31 cellular contexts compared by ENCODE assay signal in genomic region chr2:236849508-236849907, GRCh38.
"Had no signal": no experiment of that assay in that cellular context is flagged by ENCODE, and none has a peak within 500 bp of the region (broad histone marks: within the 10 kb centered on the region; RNA-seq: fewer than 3 reads in every experiment).

No MANE protein-coding gene starts in this region.

- H3K9me3 Mint-ChIP-seq: activated CD4-positive, alpha-beta memory T cell treated with anti-CD3 and anti-CD28 coated beads for 36 hours; activated CD4-positive, alpha-beta T cell treated with anti-CD3 and anti-CD28 coated beads, Interleukin-2, amount 10 ng/mL, durations not matched to agents 24 days and 14 days; activated naive CD4-positive, alpha-beta T cell treated with anti-CD3 and anti-CD28 coated beads for 36 hours; activated naive CD4-positive, alpha-beta T cell treated with anti-CD3 and anti-CD28 coated beads, Interleukin-2, amount 50 U/mL, for 24 hours; activated naive CD8-positive, alpha-beta T cell treated with anti-CD3 and anti-CD28 coated beads for 36 hours; activated naive CD8-positive, alpha-beta T cell treated with anti-CD3 and anti-CD28 coated beads, Interleukin-2, amount 50 U/mL, for 24 hours; activated T-cell treated with anti-CD3 and anti-CD28 coated beads, Interleukin-2, amount 50 U/mL, for 24 hours; activated T-cell treated with anti-CD3 and anti-CD28 coated beads, Interleukin-2, amount 50 U/mL, for 72 hours; activated T-helper 2 cell treated with anti-CD3 and anti-CD28 coated beads, Interferon-gamma antibody, Interleukin-2, Interleukin-4, amounts not matched to agents 10 μg/mL and 5 μg/mL and 100 μg/mL, durations not matched to agents 14 hours and 24 hours and 36 hours; dendritic cell treated with granulocyte-macrophage colony-stimulating factor and Interleukin-4, amounts not matched to agents 40 ng/mL and 50 ng/mL, for 4 days had no signal

- H3K9me3 ChIP-seq: adrenal gland, body of pancreas, esophagus muscularis mucosa, gastrocnemius medialis, heart left ventricle had no signal

- H3K36me3 ChIP-seq: adrenal gland, esophagus muscularis mucosa, gastrocnemius medialis, heart left ventricle had no signal

- H3K27ac ChIP-seq: adrenal gland, body of pancreas, coronary artery, dorsolateral prefrontal cortex, esophagus muscularis mucosa, foreskin keratinocyte, gastrocnemius medialis, heart left ventricle had no signal

- H3K4me3 ChIP-seq: adrenal gland, body of pancreas, coronary artery, dorsolateral prefrontal cortex, esophagus muscularis mucosa, gastrocnemius medialis, heart left ventricle had no signal

- H3K27me3 Mint-ChIP-seq: activated naive CD4-positive, alpha-beta T cell treated with anti-CD3 and anti-CD28 coated beads, Interleukin-2, amount 50 U/mL, for 24 hours; activated naive CD8-positive, alpha-beta T cell treated with anti-CD3 and anti-CD28 coated beads for 36 hours; activated naive CD8-positive, alpha-beta T cell treated with anti-CD3 and anti-CD28 coated beads, Interleukin-2, amount 50 U/mL, for 24 hours had no signal

- ATAC-seq: activated CD4-positive, alpha-beta T cell treated with anti-CD3 and anti-CD28 coated beads for 36 hours; activated naive CD8-positive, alpha-beta T cell treated with anti-CD3 and anti-CD28 coated beads, Interleukin-2, amount 50 U/mL, for 24 hours; body of pancreas; foreskin keratinocyte; gastrocnemius medialis; heart left ventricle had no signal

- H3K36me3 Mint-ChIP-seq: activated CD4-positive, alpha-beta memory T cell treated with anti-CD3 and anti-CD28 coated beads for 36 hours; activated naive CD4-positive, alpha-beta T cell treated with anti-CD3 and anti-CD28 coated beads, Interleukin-2, amount 50 U/mL, for 24 hours; activated naive CD8-positive, alpha-beta T cell treated with anti-CD3 and anti-CD28 coated beads for 36 hours had no signal

- H3K27ac Mint-ChIP-seq: activated CD4-positive, alpha-beta memory T cell treated with anti-CD3 and anti-CD28 coated beads for 36 hours; activated CD4-positive, alpha-beta T cell treated with anti-CD3 and anti-CD28 coated beads for 36 hours; activated CD4-positive, alpha-beta T cell treated with anti-CD3 and anti-CD28 coated beads, Interleukin-2, amount 10 ng/mL, durations not matched to agents 24 days and 14 days; activated naive CD4-positive, alpha-beta T cell treated with anti-CD3 and anti-CD28 coated beads for 36 hours; activated naive CD4-positive, alpha-beta T cell treated with anti-CD3 and anti-CD28 coated beads, Interleukin-2, amount 50 U/mL, for 24 hours; activated naive CD8-positive, alpha-beta T cell treated with anti-CD3 and anti-CD28 coated beads for 36 hours; activated naive CD8-positive, alpha-beta T cell treated with anti-CD3 and anti-CD28 coated beads, Interleukin-2, amount 50 U/mL, for 24 hours; activated T-cell treated with anti-CD3 and anti-CD28 coated beads, Interleukin-2, amount 50 U/mL, for 24 hours; activated T-cell treated with anti-CD3 and anti-CD28 coated beads, Interleukin-2, amount 50 U/mL, for 72 hours; activated T-helper 2 cell treated with anti-CD3 and anti-CD28 coated beads, Interferon-gamma antibody, Interleukin-2, Interleukin-4, amounts not matched to agents 10 μg/mL and 5 μg/mL and 100 μg/mL, durations not matched to agents 14 hours and 24 hours and 36 hours; dendritic cell treated with granulocyte-macrophage colony-stimulating factor and Interleukin-4, amounts not matched to agents 40 ng/mL and 50 ng/mL, for 4 days had no signal

- H3K4me3 Mint-ChIP-seq: activated CD4-positive, alpha-beta memory T cell treated with anti-CD3 and anti-CD28 coated beads for 36 hours; activated CD4-positive, alpha-beta T cell treated with anti-CD3 and anti-CD28 coated beads for 36 hours; activated CD4-positive, alpha-beta T cell treated with anti-CD3 and anti-CD28 coated beads, Interleukin-2, amount 10 ng/mL, durations not matched to agents 24 days and 14 days; activated naive CD4-positive, alpha-beta T cell treated with anti-CD3 and anti-CD28 coated beads for 36 hours; activated naive CD4-positive, alpha-beta T cell treated with anti-CD3 and anti-CD28 coated beads, Interleukin-2, amount 50 U/mL, for 24 hours; activated naive CD8-positive, alpha-beta T cell treated with anti-CD3 and anti-CD28 coated beads for 36 hours; activated naive CD8-positive, alpha-beta T cell treated with anti-CD3 and anti-CD28 coated beads, Interleukin-2, amount 50 U/mL, for 24 hours; activated T-cell treated with anti-CD3 and anti-CD28 coated beads, Interleukin-2, amount 50 U/mL, for 24 hours; activated T-cell treated with anti-CD3 and anti-CD28 coated beads, Interleukin-2, amount 50 U/mL, for 72 hours; dendritic cell treated with granulocyte-macrophage colony-stimulating factor and Interleukin-4, amounts not matched to agents 40 ng/mL and 50 ng/mL, for 4 days had no signal

- H3K27me3 ChIP-seq: adrenal gland, body of pancreas, esophagus muscularis mucosa, foreskin keratinocyte, gastrocnemius medialis, heart left ventricle had no signal

- H3K4me1 ChIP-seq: adrenal gland, foreskin keratinocyte had no signal

- DNase-seq: activated CD4-positive, alpha-beta memory T cell treated with anti-CD3 and anti-CD28 coated beads for 36 hours; activated CD4-positive, alpha-beta T cell treated with anti-CD3 and anti-CD28 coated beads for 36 hours; activated CD4-positive, alpha-beta T cell treated with anti-CD3 and anti-CD28 coated beads, Interleukin-2, amount 10 ng/mL, durations not matched to agents 24 days and 14 days; activated CD4-positive, CD25-positive, alpha-beta regulatory T cell; activated CD4-positive, CD25-positive, alpha-beta regulatory T cell treated with anti-CD3 and anti-CD28 coated beads, Interleukin-2, amount 50 U/mL, for 72 hours; activated CD8-positive, alpha-beta memory T cell treated with anti-CD3 and anti-CD28 coated beads, Interleukin-2, amount 50 U/mL, for 48 hours; activated effector memory CD4-positive, alpha-beta T cell treated with anti-CD3 and anti-CD28 coated beads, Interleukin-2, amount 50 U/mL, for 16 hours; activated naive CD4-positive, alpha-beta T cell treated with anti-CD3 and anti-CD28 coated beads for 36 hours; activated naive CD8-positive, alpha-beta T cell treated with anti-CD3 and anti-CD28 coated beads for 36 hours; activated naive CD8-positive, alpha-beta T cell treated with anti-CD3 and anti-CD28 coated beads, Interleukin-2, amount 50 U/mL, for 24 hours; activated T-cell treated with anti-CD3 and anti-CD28 coated beads for 4 hours; activated T-cell treated with anti-CD3 and anti-CD28 coated beads, Interleukin-2, amount 50 U/mL, for 24 hours; activated T-cell treated with anti-CD3 and anti-CD28 coated beads, Interleukin-2, amount 50 U/mL, for 72 hours; adrenal gland; amygdala; aorta; body of pancreas; effector memory CD4-positive, alpha-beta T cell; erythroblast; foreskin keratinocyte; gastrocnemius medialis; glutamatergic neuron; heart left ventricle; T-helper 1 cell; T-helper 2 cell had no signal

- H3K4me1 Mint-ChIP-seq: activated CD4-positive, alpha-beta T cell treated with anti-CD3 and anti-CD28 coated beads for 36 hours; activated CD4-positive, alpha-beta T cell treated with anti-CD3 and anti-CD28 coated beads, Interleukin-2, amount 10 ng/mL, durations not matched to agents 24 days and 14 days; activated naive CD4-positive, alpha-beta T cell treated with anti-CD3 and anti-CD28 coated beads, Interleukin-2, amount 50 U/mL, for 24 hours; activated naive CD8-positive, alpha-beta T cell treated with anti-CD3 and anti-CD28 coated beads for 36 hours; activated naive CD8-positive, alpha-beta T cell treated with anti-CD3 and anti-CD28 coated beads, Interleukin-2, amount 50 U/mL, for 24 hours had no signal
